Comparison of ENCODE assay signal across 8 cellular contexts in genomic region chr20:23361651-23362391, GRCh38. TPM values are rescaled to one million over a fixed set of nuclear protein-coding genes. Genes with fewer than 3 reads are reported as not detected.
A peak's percentile ranks its signal among the peaks of the same experiment; 100 is the strongest.
DNase-seq lines count a peak whose midpoint lies in the region; ATAC-seq and TF ChIP-seq lines count a peak whose summit lies in the region.

Gene GZF1 (plus strand): TSS chr20:23362182. CDS start chr20:23364384, 2,202 bp downstream.

- H3K27ac ChIP-seq in adipose tissue (ENCODE audit: low read depth, low read length), result peak within 1 kb of the TSS; percentile 99
- peak within 1 kb of the TSS; percentile 98 to 100 (median 99) for H3K27ac ChIP-seq in transverse colon

- no peaks in the 10 kb centered on the region for H3K9me3 ChIP-seq in transverse colon

- no peaks in the 10 kb centered on the region for H3K9me3 Mint-ChIP-seq in T-cell

- H3K36me3 ChIP-seq in transverse colon, result peaks cover 0 to 4% (median 0%) of the 10 kb centered on the region in 4 donors

- POLR2A ChIA-PET in T-cell (lab: Charles Lee), result interaction anchor here in 1 of 2 donors (3.6 kb wide), 1 partner anchor 12 kb away, joined by 27 read pairs; the partner anchor contains the start of gene NXT1

- H3K27ac Mint-ChIP-seq in T-cell, result peak within 1 kb of the TSS; percentile 91 to 94

- peak; percentile 99 for TF ChIP-seq POLR2A in transverse colon (IDR thresholded peaks at IDR 0.05)

- TF ChIP-seq EP300 in transverse colon (IDR thresholded peaks at IDR 0.05; ENCODE audit: low read depth), result peak; percentile 74

- ATAC-seq in HG02870 (IDR thresholded peaks at IDR 0.05; ENCODE audit: unreplicated experiment) (peak; percentile 52), T-cell (replicated peaks in 1 of 4) (peak; percentile 77 to 84 (median 80))

- H3K4me1 ChIP-seq in transverse colon, result peaks cover 15 to 61% (median 45%) of the 10 kb centered on the region in 4 donors

- H3K4me1 Mint-ChIP-seq in T-cell, result peaks cover 64 to 66% (median 65%) of the 10 kb centered on the region in 3 donors

- intact Hi-C loops in cardiac septum (cut with DNase I), result loop anchor here (5.0 kb wide), 2 partner anchors 35 to 60 kb away; partner anchors contain the start of gene NAPB
- intact Hi-C loops in transverse colon (cut with DNase I; ENCODE audit: low total_unique reads), result loop anchor here (10.0 kb wide), 1 partner anchor 53 kb away; no protein-coding TSS in a partner anchor

- no peaks in the 10 kb centered on the region for H3K27me3 Mint-ChIP-seq in T-cell

- peak within 1 kb of the TSS; percentile 80 to 91 (median 83) for H3K4me3 ChIP-seq in transverse colon

- TF ChIP-seq CTCF in GM13977 (IDR thresholded peaks at IDR 0.05; ENCODE audit: extremely low read depth, insufficient read depth, missing control alignments), result no peak
- peak in 2 of 5 experiments; percentile 22 to 58 for TF ChIP-seq CTCF in transverse colon (IDR thresholded peaks at IDR 0.05)

- H3K36me3 Mint-ChIP-seq in T-cell, result peaks cover 18% of the 10 kb centered on the region

- in situ Hi-C loops in GM13977 (cut with MboI; ENCODE audit: low pct_unique_long_range_greater_than_20kb, low sequenced_read_pairs, unreplicated experiment), result no loop called here
- in situ Hi-C loops in transverse colon (cut with MboI; ENCODE audit: low pct_ligation_motif_present in 1 of 4, low pct_unique_long_range_greater_than_20kb in 1 of 4, low sequenced_read_pairs in 3 of 4), result no loop called here

- H3K27me3 ChIP-seq in transverse colon, result no peaks in the 10 kb centered on the region

- DNase-seq in GM13977 (ENCODE audit: low spot score), result peak; percentile 98
- DNase-seq in NCI-H146 (lab: John Stamatoyannopoulos, UW), result peak; percentile 99
- peak; percentile 93 to 99 (median 96) for DNase-seq in T-cell
- DNase-seq in cardiac septum (ENCODE audit: low spot score), result peak; percentile 99
- peak; percentile 98 for DNase-seq in pons (ENCODE audit: low spot score)
- DNase-seq in transverse colon, result peak; percentile 99

- H3K4me3 Mint-ChIP-seq in T-cell, result peak within 1 kb of the TSS; percentile 93 to 95 (median 94)

- 0 to 1% (median 1%) methylated on average over 54 to 94 of the region's 95 CpGs for WGBS in adipose tissue, 3 donors
- 0% methylated on average over 65 of the region's 95 CpGs; no CpG with 5 or more reads in 1 of the 2 donors for WGBS in transverse colon (ENCODE audit: low coverage in 1 of 2), 2 donors

- CTCF ChIA-PET in T-cell (lab: Charles Lee), result interaction anchor here (0.6 to 1.4 kb wide), 3 partner anchors 11 to 59 kb away, joined by 3 to 22 read pairs (median 4); partner anchors contain the start of gene NXT1 (in 1 of the 2)

RNA-seq across cellular contexts. Expression of gene GZF1, which starts in this region (rescaled TPM):
- total RNA-seq in T-cell (10 to 100 TPM; 10.2 to 35.1 (median 13.1) TPM), cardiac septum (25.7 TPM), transverse colon (10 to 100 TPM in 2 of 4 donors, 1 to 10 TPM in 2; 4.9 to 23.3 (median 13.3) TPM)
- 10 to 100 TPM in 1 of 3 donors, 1 to 10 TPM in 2; 4.8 to 29.1 (median 7.0) TPM for polyA plus RNA-seq in adipose tissue

Comparison
In these comparisons a context has a peak if more than half of its experiments do, and no peak if none do; other contexts are left out.
1. Peak in every context shown above with its lines: DNase-seq, ATAC-seq, H3K4me3 ChIP-seq and H3K27ac ChIP-seq.